38 cellular contexts compared by ENCODE assay signal in the genomic region with DNA sequence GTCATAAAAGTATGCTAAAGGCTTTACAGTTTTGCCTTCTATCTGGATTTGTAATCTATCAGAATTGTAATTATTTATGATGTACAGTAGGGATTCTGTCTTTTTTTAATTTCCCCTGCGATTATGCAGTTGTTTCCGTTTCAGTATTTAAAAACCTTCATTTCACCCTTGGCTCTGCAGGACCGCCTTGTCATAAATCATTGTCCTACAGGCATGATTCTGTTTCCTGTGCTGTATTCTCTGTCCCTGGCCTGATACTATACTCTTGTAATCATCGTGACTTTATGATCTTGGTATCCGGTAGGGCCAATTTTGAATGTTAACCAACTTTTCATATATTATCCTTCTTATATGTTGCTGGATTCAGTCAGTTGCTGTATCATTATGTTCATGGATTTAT.
"Had no signal": no experiment of that assay in that cellular context is flagged by ENCODE, and none has a peak within 500 bp of the region (broad histone marks: within the 10 kb centered on the region; RNA-seq: fewer than 3 reads in every experiment).

No MANE protein-coding gene starts in this region.

- H3K27ac Mint-ChIP-seq: activated B cell treated with CpG ODN at 0.5 μM for 24 hours; activated CD8-positive, alpha-beta memory T cell treated with anti-CD3 and anti-CD28 coated beads, Interleukin-2, amount 10 ng/mL, durations not matched to agents 7 days and 5 days; activated CD8-positive, alpha-beta T cell treated with anti-CD3 and anti-CD28 coated beads, Interleukin-2, amount 10 ng/mL, durations not matched to agents 7 days and 5 days; activated naive CD4-positive, alpha-beta T cell treated with anti-CD3 and anti-CD28 coated beads for 36 hours; activated naive CD4-positive, alpha-beta T cell treated with anti-CD3 and anti-CD28 coated beads, Interleukin-2, amount 50 U/mL, for 24 hours; activated naive CD8-positive, alpha-beta T cell treated with anti-CD3 and anti-CD28 coated beads for 36 hours; activated naive CD8-positive, alpha-beta T cell treated with anti-CD3 and anti-CD28 coated beads, Interleukin-2, amount 50 U/mL, for 24 hours; activated T-helper 1 cell treated with anti-CD3 and anti-CD28 coated beads, Interleukin-12 subunit alpha, Interleukin-12 subunit beta, Interleukin-2, Interleukin-4 antibody, amounts not matched to agents 30 ng/mL and 10 ng/mL and 1 ng/mL, durations not matched to agents 14 hours and 24 hours and 36 hours; activated T-helper 2 cell treated with anti-CD3 and anti-CD28 coated beads, Interferon-gamma antibody, Interleukin-2, Interleukin-4, amounts not matched to agents 10 μg/mL and 5 μg/mL and 100 μg/mL, durations not matched to agents 14 hours and 24 hours and 36 hours; endodermal cell; T-helper 17 cell; T-helper 2 cell treated with Interferon-gamma antibody and Interleukin-4, amounts not matched to agents 5 μg/mL and 100 μg/mL, for 36 hours had no signal

- H3K9me3 Mint-ChIP-seq: activated B cell treated with CpG ODN at 0.5 μM for 24 hours; activated naive CD4-positive, alpha-beta T cell treated with anti-CD3 and anti-CD28 coated beads for 36 hours; activated naive CD4-positive, alpha-beta T cell treated with anti-CD3 and anti-CD28 coated beads, Interleukin-2, amount 50 U/mL, for 24 hours; activated naive CD8-positive, alpha-beta T cell treated with anti-CD3 and anti-CD28 coated beads for 36 hours; activated naive CD8-positive, alpha-beta T cell treated with anti-CD3 and anti-CD28 coated beads, Interleukin-2, amount 50 U/mL, for 24 hours; activated T-helper 1 cell treated with anti-CD3 and anti-CD28 coated beads, Interleukin-12 subunit alpha, Interleukin-12 subunit beta, Interleukin-2, Interleukin-4 antibody, amounts not matched to agents 30 ng/mL and 10 ng/mL and 1 ng/mL, durations not matched to agents 14 hours and 24 hours and 36 hours; activated T-helper 2 cell treated with anti-CD3 and anti-CD28 coated beads, Interferon-gamma antibody, Interleukin-2, Interleukin-4, amounts not matched to agents 10 μg/mL and 5 μg/mL and 100 μg/mL, durations not matched to agents 14 hours and 24 hours and 36 hours; endodermal cell; T-helper 2 cell treated with Interferon-gamma antibody and Interleukin-4, amounts not matched to agents 5 μg/mL and 100 μg/mL, for 36 hours had no signal

- H3K4me1 Mint-ChIP-seq: activated B cell treated with CpG ODN at 0.5 μM for 24 hours; activated CD8-positive, alpha-beta memory T cell treated with anti-CD3 and anti-CD28 coated beads, Interleukin-2, amount 10 ng/mL, durations not matched to agents 7 days and 5 days; activated naive CD4-positive, alpha-beta T cell treated with anti-CD3 and anti-CD28 coated beads, Interleukin-2, amount 50 U/mL, for 24 hours; activated naive CD8-positive, alpha-beta T cell treated with anti-CD3 and anti-CD28 coated beads for 36 hours; activated naive CD8-positive, alpha-beta T cell treated with anti-CD3 and anti-CD28 coated beads, Interleukin-2, amount 50 U/mL, for 24 hours had no signal

- DNase-seq: activated B cell treated with CpG ODN at 0.5 μM for 24 hours; activated CD4-positive, alpha-beta T cell treated with anti-CD3 and anti-CD28 coated beads for 48 hours; activated CD4-positive, alpha-beta T cell treated with anti-CD3 and anti-CD28 coated beads, Interleukin-2, amount 50 U/mL, for 1 hour; activated CD4-positive, alpha-beta T cell treated with anti-CD3 and anti-CD28 coated beads, Interleukin-2, amount 50 U/mL, for 48 hours; activated CD8-positive, alpha-beta memory T cell treated with anti-CD3 and anti-CD28 coated beads, Interleukin-2, amount 10 ng/mL, durations not matched to agents 7 days and 5 days; activated CD8-positive, alpha-beta memory T cell treated with anti-CD3 and anti-CD28 coated beads, Interleukin-2, amount 50 U/mL, for 4 hours; activated CD8-positive, alpha-beta T cell treated with anti-CD3 and anti-CD28 coated beads, Interleukin-2, amount 10 ng/mL, durations not matched to agents 7 days and 5 days; activated effector memory CD4-positive, alpha-beta T cell treated with anti-CD3 and anti-CD28 coated beads, Interleukin-2, amount 50 U/mL, for 16 hours; activated naive CD4-positive, alpha-beta T cell treated with anti-CD3 and anti-CD28 coated beads for 36 hours; activated naive CD8-positive, alpha-beta T cell treated with anti-CD3 and anti-CD28 coated beads for 36 hours; activated naive CD8-positive, alpha-beta T cell treated with anti-CD3 and anti-CD28 coated beads, Interleukin-2, amount 50 U/mL, for 24 hours; activated T-cell treated with anti-CD3 and anti-CD28 coated beads, Interleukin-2, amount 50 U/mL, for 1 hour; activated T-cell treated with anti-CD3 and anti-CD28 coated beads, Interleukin-2, amount 50 U/mL, for 48 hours; adrenal gland; amygdala; aorta; body of pancreas; caudate nucleus; cortex of kidney; dorsolateral prefrontal cortex; effector memory CD4-positive, alpha-beta T cell; endodermal cell; erythroblast; foreskin keratinocyte; gastrocnemius medialis; glutamatergic neuron; heart left ventricle; T-helper 1 cell; T-helper 17 cell; T1000; WERI-Rb-1 had no signal

- H3K27me3 ChIP-seq: adrenal gland, body of pancreas, dorsolateral prefrontal cortex, esophagus muscularis mucosa, foreskin keratinocyte, gastrocnemius medialis, heart left ventricle had no signal

- H3K36me3 ChIP-seq: adrenal gland, gastrocnemius medialis had no signal

- H3K4me1 ChIP-seq: body of pancreas had no signal

- H3K4me3 Mint-ChIP-seq: activated B cell treated with CpG ODN at 0.5 μM for 24 hours; activated CD8-positive, alpha-beta memory T cell treated with anti-CD3 and anti-CD28 coated beads, Interleukin-2, amount 10 ng/mL, durations not matched to agents 7 days and 5 days; activated CD8-positive, alpha-beta T cell treated with anti-CD3 and anti-CD28 coated beads, Interleukin-2, amount 10 ng/mL, durations not matched to agents 7 days and 5 days; activated naive CD4-positive, alpha-beta T cell treated with anti-CD3 and anti-CD28 coated beads for 36 hours; activated naive CD4-positive, alpha-beta T cell treated with anti-CD3 and anti-CD28 coated beads, Interleukin-2, amount 50 U/mL, for 24 hours; activated naive CD8-positive, alpha-beta T cell treated with anti-CD3 and anti-CD28 coated beads for 36 hours; activated naive CD8-positive, alpha-beta T cell treated with anti-CD3 and anti-CD28 coated beads, Interleukin-2, amount 50 U/mL, for 24 hours; activated T-helper 1 cell treated with anti-CD3 and anti-CD28 coated beads, Interleukin-12 subunit alpha, Interleukin-12 subunit beta, Interleukin-2, Interleukin-4 antibody, amounts not matched to agents 30 ng/mL and 10 ng/mL and 1 ng/mL, durations not matched to agents 14 hours and 24 hours and 36 hours; endodermal cell; T-helper 17 cell; T-helper 2 cell treated with Interferon-gamma antibody and Interleukin-4, amounts not matched to agents 5 μg/mL and 100 μg/mL, for 36 hours had no signal

- H3K27me3 Mint-ChIP-seq: activated B cell treated with CpG ODN at 0.5 μM for 24 hours; activated CD8-positive, alpha-beta memory T cell treated with anti-CD3 and anti-CD28 coated beads, Interleukin-2, amount 10 ng/mL, durations not matched to agents 7 days and 5 days; activated naive CD4-positive, alpha-beta T cell treated with anti-CD3 and anti-CD28 coated beads, Interleukin-2, amount 50 U/mL, for 24 hours; activated naive CD8-positive, alpha-beta T cell treated with anti-CD3 and anti-CD28 coated beads for 36 hours; activated naive CD8-positive, alpha-beta T cell treated with anti-CD3 and anti-CD28 coated beads, Interleukin-2, amount 50 U/mL, for 24 hours; T-helper 17 cell had no signal

- H3K4me3 ChIP-seq: adrenal gland, body of pancreas, dorsolateral prefrontal cortex, esophagus muscularis mucosa, gastrocnemius medialis, heart left ventricle had no signal

- H3K27ac ChIP-seq: adrenal gland, body of pancreas, dorsolateral prefrontal cortex, esophagus muscularis mucosa, foreskin keratinocyte, gastrocnemius medialis, heart left ventricle, WERI-Rb-1 had no signal

- FAIRE-seq: colon had no signal

- H3K9me3 ChIP-seq: adrenal gland, body of pancreas, esophagus muscularis mucosa, gastrocnemius medialis, heart left ventricle had no signal

- ATAC-seq: activated CD4-positive, CD25-positive, alpha-beta regulatory T cell treated with anti-CD3 and anti-CD28 coated beads, Interleukin-2, amount 50 U/mL, for 24 hours; activated CD8-positive, alpha-beta memory T cell treated with anti-CD3 and anti-CD28 coated beads, Interleukin-2, amount 10 ng/mL, durations not matched to agents 7 days and 5 days; activated CD8-positive, alpha-beta T cell treated with anti-CD3 and anti-CD28 coated beads, Interleukin-2, amount 10 ng/mL, durations not matched to agents 7 days and 5 days; activated naive CD8-positive, alpha-beta T cell treated with anti-CD3 and anti-CD28 coated beads, Interleukin-2, amount 50 U/mL, for 24 hours; body of pancreas; foreskin keratinocyte; gastrocnemius medialis; heart left ventricle; T-helper 17 cell had no signal
